ENCODE assay signal across 14 cellular contexts in genomic region chr3:144104679-144105078, GRCh38.
A peak's percentile ranks its signal among the peaks of the same experiment; 100 is the strongest.
DNase-seq lines count a peak whose midpoint lies in the region; ATAC-seq and TF ChIP-seq lines count a peak whose summit lies in the region.
"Had no signal": no experiment of that assay in that cellular context is flagged by ENCODE, and none has a peak within 500 bp of the region (broad histone marks: within the 10 kb centered on the region; RNA-seq: fewer than 3 reads in every experiment).

No MANE protein-coding gene starts in this region.

- 91 to 100% methylated on average over 1 of the region's 1 CpG for WGBS in endodermal cell (ENCODE audit: insufficient coverage in 1 of 2, insufficient read length in 1 of 2), 2 experiments
- 75% methylated on average over 1 of the region's 1 CpG for WGBS in right cardiac atrium

- no peak for ATAC-seq in right cardiac atrium

- intact Hi-C loops in CD4-positive, alpha-beta memory T cell (cut with micrococcal nuclease) = no loop called here
- intact Hi-C loops in right cardiac atrium (cut with DNase I) = no loop called here

- H3K27ac Mint-ChIP-seq in endodermal cell = no peak overlapping the region
- no peak overlapping the region for H3K27ac Mint-ChIP-seq in CD4-positive, alpha-beta memory T cell
- H3K27ac Mint-ChIP-seq: CD4-positive, alpha-beta T cell; HFFc6 had no signal

- no peaks in the 10 kb centered on the region for H3K79me2 ChIP-seq in Karpas-422 (ENCODE audit: low read length)

- H3K27ac ChIP-seq in endodermal cell (ENCODE audit: low read depth, low read length) (peak overlapping the region; percentile 83), right cardiac atrium (ENCODE audit: low read length) (no peak overlapping the region), Karpas-422 (ENCODE audit: low read length) (no peak overlapping the region)
- H3K27ac ChIP-seq in CD4-positive, alpha-beta memory T cell (ENCODE audit: low read depth, low read length) = no peak overlapping the region
- H3K27ac ChIP-seq: BLaER1 treated with 17β-estradiol and CSF1 and Interleukin-3, amounts not matched to agents 10 nM and 100 nM had no signal

- no peaks in the 10 kb centered on the region for H3K9me3 Mint-ChIP-seq in endodermal cell
- H3K9me3 Mint-ChIP-seq in CD4-positive, alpha-beta memory T cell = peaks cover 0 to 2% (median 0%) of the 10 kb centered on the region in 8 donors
- H3K9me3 Mint-ChIP-seq: CD4-positive, alpha-beta T cell had no signal

- H2AFZ ChIP-seq in Karpas-422 (ENCODE audit: low read length) = no peak overlapping the region

- H3K36me3 ChIP-seq in endodermal cell (ENCODE audit: control insufficient read depth, insufficient read depth, low read length) (no peaks in the 10 kb centered on the region), Karpas-422 (ENCODE audit: insufficient read depth, low read length) (no peaks in the 10 kb centered on the region)
- H3K36me3 ChIP-seq in CD4-positive, alpha-beta memory T cell (ENCODE audit: insufficient read depth, low read length) = no peaks in the 10 kb centered on the region
- H3K36me3 ChIP-seq: BLaER1 treated with 17β-estradiol and CSF1 and Interleukin-3, amounts not matched to agents 10 nM and 100 nM had no signal

- no peaks in the 10 kb centered on the region for H3K9me3 ChIP-seq in endodermal cell (ENCODE audit: control insufficient read depth, low read length)
- no peaks in the 10 kb centered on the region for H3K9me3 ChIP-seq in CD4-positive, alpha-beta memory T cell (ENCODE audit: control insufficient read depth in 1 of 2, low read length in 2 of 2)
- H3K9me3 ChIP-seq in right cardiac atrium (ENCODE audit: control insufficient read depth, low read length) = no peaks in the 10 kb centered on the region
- no peaks in the 10 kb centered on the region for H3K9me3 ChIP-seq in Karpas-422 (ENCODE audit: low read length)

- no peak for TF ChIP-seq CTCF in endodermal cell (conservative IDR thresholded peaks at IDR 0.05)

- no peaks in the 10 kb centered on the region for H3K9me2 ChIP-seq in Karpas-422 (replicated peaks; ENCODE audit: insufficient read depth, low read length)

- peaks cover 4% of the 10 kb centered on the region for H3K4me1 Mint-ChIP-seq in endodermal cell
- no peaks in the 10 kb centered on the region for H3K4me1 Mint-ChIP-seq in CD4-positive, alpha-beta memory T cell

- H3K4me1 ChIP-seq in endodermal cell (ENCODE audit: control insufficient read depth, insufficient read depth, low read length) = no peaks in the 10 kb centered on the region
- H3K4me1 ChIP-seq in CD4-positive, alpha-beta memory T cell (ENCODE audit: insufficient read depth, low read length) = no peaks in the 10 kb centered on the region
- no peaks in the 10 kb centered on the region for H3K4me1 ChIP-seq in right cardiac atrium (ENCODE audit: control insufficient read depth, insufficient read depth, low read length)
- H3K4me1 ChIP-seq in Karpas-422 (ENCODE audit: low read length) = no peaks in the 10 kb centered on the region
- H3K4me1 ChIP-seq: BLaER1 treated with 17β-estradiol and CSF1 and Interleukin-3, amounts not matched to agents 10 nM and 100 nM had no signal

- H3K4me3 ChIP-seq in endodermal cell (ENCODE audit: low read length) (no peak overlapping the region), right cardiac atrium (ENCODE audit: low read length) (no peak overlapping the region), Karpas-422 (ENCODE audit: low read length) (no peak overlapping the region)
- no peak overlapping the region for H3K4me3 ChIP-seq in CD4-positive, alpha-beta memory T cell (ENCODE audit: low read length in 2 of 2)
- H3K4me3 ChIP-seq: BLaER1 treated with 17β-estradiol and CSF1 and Interleukin-3, amounts not matched to agents 10 nM and 100 nM had no signal

- no peaks in the 10 kb centered on the region for H3K27me3 ChIP-seq in endodermal cell (ENCODE audit: control insufficient read depth, insufficient read depth, low read length, poor library complexity, severe bottlenecking)
- H3K27me3 ChIP-seq in CD4-positive, alpha-beta memory T cell (ENCODE audit: insufficient read depth, low read length) = no peaks in the 10 kb centered on the region
- H3K27me3 ChIP-seq in right cardiac atrium (ENCODE audit: control insufficient read depth, insufficient read depth) = no peaks in the 10 kb centered on the region
- H3K27me3 ChIP-seq in Karpas-422 (ENCODE audit: low read length) = no peaks in the 10 kb centered on the region
- H3K27me3 ChIP-seq: BLaER1 treated with 17β-estradiol and CSF1 and Interleukin-3, amounts not matched to agents 10 nM and 100 nM had no signal

- DNase-seq in NCI-H748 (lab: John Stamatoyannopoulos, UW; ENCODE audit: unreplicated experiment) = peak; percentile 2
- no peak for DNase-seq in NCI-H748 treated with DMSO at 0.1 percent for 48 hours (lab: John Stamatoyannopoulos, UW)
- DNase-seq in NCI-H82 (lab: John Stamatoyannopoulos, UW) = peak; percentile 29
- DNase-seq in endodermal cell = no peak
- no peak for DNase-seq in CD4-positive, alpha-beta memory T cell
- DNase-seq in right cardiac atrium = no peak
- DNase-seq in Karpas-422 = no peak
- DNase-seq: ACHN; CD4-positive, alpha-beta T cell; DMS153; GF-D8; HCEC 1CT; HFFc6 had no signal

- H3K4me3 Mint-ChIP-seq in endodermal cell = no peak overlapping the region
- H3K4me3 Mint-ChIP-seq in CD4-positive, alpha-beta memory T cell = no peak overlapping the region
- H3K4me3 Mint-ChIP-seq: CD4-positive, alpha-beta T cell; HFFc6 had no signal

- no peaks in the 10 kb centered on the region for H3K36me3 Mint-ChIP-seq in endodermal cell (ENCODE audit: low read depth)
- no peaks in the 10 kb centered on the region for H3K36me3 Mint-ChIP-seq in CD4-positive, alpha-beta memory T cell

- H3K4me2 ChIP-seq in Karpas-422 (ENCODE audit: low read depth, low read length, poor library complexity, severe bottlenecking) = no peak overlapping the region
- H3K4me2 ChIP-seq: BLaER1 treated with 17β-estradiol and CSF1 and Interleukin-3, amounts not matched to agents 10 nM and 100 nM had no signal

- POLR2A ChIA-PET in CD4-positive, alpha-beta memory T cell (lab: Charles Lee; ENCODE audit: partially characterized antibody) = no interaction called here

- H4K20me1 ChIP-seq in Karpas-422 (ENCODE audit: insufficient read depth, low read depth, low read length) = no peaks in the 10 kb centered on the region
- H4K20me1 ChIP-seq: BLaER1 treated with 17β-estradiol and CSF1 and Interleukin-3, amounts not matched to agents 10 nM and 100 nM had no signal

- H3K9ac ChIP-seq in endodermal cell (ENCODE audit: extremely low read depth, low read length, poor library complexity, severe bottlenecking) = no peak overlapping the region
- no peak overlapping the region for H3K9ac ChIP-seq in Karpas-422 (ENCODE audit: low read length)
- H3K9ac ChIP-seq: BLaER1 treated with 17β-estradiol and CSF1 and Interleukin-3, amounts not matched to agents 10 nM and 100 nM had no signal

- CTCF ChIA-PET in CD4-positive, alpha-beta memory T cell (lab: Charles Lee; ENCODE audit: partially characterized antibody) = no interaction called here

- H3K27me3 Mint-ChIP-seq in endodermal cell (ENCODE audit: insufficient read depth) = no peaks in the 10 kb centered on the region
- peaks cover 2 to 5% of the 10 kb centered on the region in 2 donors for H3K27me3 Mint-ChIP-seq in CD4-positive, alpha-beta memory T cell

Comparison
In these comparisons a context has a peak if more than half of its experiments do, and no peak if none do; other contexts are left out.
1. DNase-seq: peak in NCI-H748 (single experiment) and NCI-H82 (single experiment); none in NCI-H748 treated with DMSO at 0.1 percent for 48 hours (single experiment), endodermal cell (single experiment), CD4-positive, alpha-beta memory T cell (0 of 5), right cardiac atrium (0 of 3) and Karpas-422 (single experiment).